15 cellular contexts compared by ENCODE assay signal in the genomic region with DNA sequence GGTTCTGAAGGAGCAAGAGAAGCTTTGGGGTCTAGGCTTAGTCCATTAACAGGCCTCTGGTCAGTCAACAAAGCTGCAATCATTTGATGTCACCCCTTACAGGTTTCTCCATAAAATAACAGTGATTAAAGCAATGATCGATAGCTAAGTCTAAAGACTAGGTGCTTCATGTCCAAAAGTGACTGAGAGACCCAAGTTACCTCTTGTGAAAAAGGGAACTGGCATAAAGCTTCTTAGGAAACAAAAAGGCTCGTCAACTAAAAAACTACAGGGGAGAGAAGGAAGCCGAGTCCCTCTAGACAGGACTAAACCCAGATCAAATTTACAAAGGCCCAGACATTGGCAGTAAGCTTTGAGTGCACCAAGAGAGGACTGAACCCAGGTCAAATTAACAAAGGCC. TPM values are rescaled to one million over a fixed set of nuclear protein-coding genes. Genes with fewer than 3 reads are reported as not detected.
A peak's percentile ranks its signal among the peaks of the same experiment; 100 is the strongest.
DNase-seq lines count a peak whose midpoint lies in the region; ATAC-seq and TF ChIP-seq lines count a peak whose summit lies in the region.
"Had no signal": no experiment of that assay in that cellular context is flagged by ENCODE, and none has a peak within 500 bp of the region (broad histone marks: within the 10 kb centered on the region; RNA-seq: fewer than 3 reads in every experiment).

No MANE protein-coding gene starts in this region.

- H3K27me3 Mint-ChIP-seq in dendritic cell treated with granulocyte-macrophage colony-stimulating factor and Interleukin-4, amounts not matched to agents 40 ng/mL and 50 ng/mL, for 4 days: no peaks in the 10 kb centered on the region

- H3F3A ChIP-seq in Loucy (ENCODE audit: low read depth): no peaks in the 10 kb centered on the region

- H3K9me2 ChIP-seq in Loucy (replicated peaks; ENCODE audit: low read depth, low read length): no peaks in the 10 kb centered on the region

- H3K27ac ChIP-seq in heart left ventricle (peak overlapping the region in 10 of 12 donors; percentile 23 to 98 (median 94)), gastrocnemius medialis (peak overlapping the region; percentile 89 to 94 (median 92)), gastroesophageal sphincter (no peak overlapping the region)
- H3K27ac ChIP-seq: colonic mucosa, pancreas, WERI-Rb-1 had no signal

- TF ChIP-seq EP300 in gastroesophageal sphincter (IDR thresholded peaks at IDR 0.05): no peak

- peak overlapping the region; percentile 93 for H3K4me2 ChIP-seq in Loucy (ENCODE audit: low read depth, low read length, poor library complexity, severe bottlenecking)

- DNase-seq in heart left ventricle: no peak
- DNase-seq in Right ventricle myocardium superior: no peak
- DNase-seq in gastrocnemius medialis: no peak
- DNase-seq in NCI-H1105 treated with DMSO at 0.1 percent for 48 hours (lab: John Stamatoyannopoulos, UW): no peak
- DNase-seq: activated gamma-delta T cell treated with Interleukin-2 at 50 U/mL for 16 hours; colonic mucosa; left colon; NCI-H187 treated with DMSO at 0.1 percent for 48 hours; pancreas; stimulated activated CD4-positive, alpha-beta T cell treated with anti-CD3 and anti-CD28 coated beads, Interleukin-4, amount 100 ng/mL, for 1 hour; WERI-Rb-1 had no signal

- H3K27me3 ChIP-seq in heart left ventricle: no peaks in the 10 kb centered on the region
- no peaks in the 10 kb centered on the region for H3K27me3 ChIP-seq in Loucy (ENCODE audit: insufficient read depth, low read length, poor library complexity, severe bottlenecking)
- no peaks in the 10 kb centered on the region for H3K27me3 ChIP-seq in gastrocnemius medialis
- no peaks in the 10 kb centered on the region for H3K27me3 ChIP-seq in gastroesophageal sphincter
- H3K27me3 ChIP-seq: colonic mucosa, pancreas had no signal

- no peak for ATAC-seq in heart left ventricle
- no peak for ATAC-seq in Right ventricle myocardium superior (ENCODE audit: poor library complexity)
- ATAC-seq in gastrocnemius medialis: no peak
- ATAC-seq in GM21390 (IDR thresholded peaks at IDR 0.05; ENCODE audit: unreplicated experiment): no peak
- ATAC-seq in gastroesophageal sphincter: no peak
- ATAC-seq: left colon, pancreas had no signal

- H3K36me3 ChIP-seq in heart left ventricle (peaks cover 0 to 7% (median 0%) of the 10 kb centered on the region in 9 donors), Loucy (ENCODE audit: insufficient read depth, low read length) (no peaks in the 10 kb centered on the region), gastrocnemius medialis (no peaks in the 10 kb centered on the region), gastroesophageal sphincter (peaks cover 0 to 3% of the 10 kb centered on the region in 2 donors)
- H3K36me3 ChIP-seq: colonic mucosa, pancreas had no signal

- intact Hi-C loops in heart left ventricle (cut with DNase I): no loop called here
- intact Hi-C loops in Right ventricle myocardium superior (cut with DNase I): no loop called here
- intact Hi-C loops in dendritic cell treated with granulocyte-macrophage colony-stimulating factor and Interleukin-4, amounts not matched to agents 40 ng/mL and 50 ng/mL, for 4 days (cut with micrococcal nuclease): no loop called here
- intact Hi-C loops in gastrocnemius medialis (cut with DNase I; ENCODE audit: low total_unique reads): no loop called here

- WGBS in heart left ventricle, 4 donors: 66 to 79% (median 70%) methylated on average over 3 of the region's 3 CpGs
- 70 to 100% methylated on average over 2 of the region's 3 CpGs for WGBS in gastroesophageal sphincter (ENCODE audit: low coverage in 1 of 2), 2 donors

- H3K9me3 ChIP-seq in heart left ventricle (no peaks in the 10 kb centered on the region), Loucy (ENCODE audit: insufficient read depth, low read depth, low read length) (no peaks in the 10 kb centered on the region), gastrocnemius medialis (no peaks in the 10 kb centered on the region), gastroesophageal sphincter (no peaks in the 10 kb centered on the region)
- H3K9me3 ChIP-seq: colonic mucosa, pancreas had no signal

- H3K79me2 ChIP-seq in Loucy (ENCODE audit: insufficient read depth, low read length): peaks cover 90% of the 10 kb centered on the region

- H4K20me1 ChIP-seq in Loucy (ENCODE audit: insufficient read depth, low read length, poor library complexity, severe bottlenecking): peaks cover 40% of the 10 kb centered on the region

- H3K9me3 Mint-ChIP-seq in dendritic cell treated with granulocyte-macrophage colony-stimulating factor and Interleukin-4, amounts not matched to agents 40 ng/mL and 50 ng/mL, for 4 days: no peaks in the 10 kb centered on the region

- H3K4me1 ChIP-seq in heart left ventricle (peaks cover 0 to 78% (median 42%) of the 10 kb centered on the region in 12 donors), Loucy (ENCODE audit: insufficient read depth, low read length, poor library complexity, severe bottlenecking) (peaks cover 58% of the 10 kb centered on the region), gastrocnemius medialis (peaks cover 76 to 85% of the 10 kb centered on the region in 2 donors), gastroesophageal sphincter (peaks cover 3 to 83% (median 26%) of the 10 kb centered on the region in 3 donors)

- H3K4me3 Mint-ChIP-seq in dendritic cell treated with granulocyte-macrophage colony-stimulating factor and Interleukin-4, amounts not matched to agents 40 ng/mL and 50 ng/mL, for 4 days: no peak overlapping the region

- H3K36me3 Mint-ChIP-seq in dendritic cell treated with granulocyte-macrophage colony-stimulating factor and Interleukin-4, amounts not matched to agents 40 ng/mL and 50 ng/mL, for 4 days (ENCODE audit: low read depth): peaks cover 33% of the 10 kb centered on the region

- peaks cover 49% of the 10 kb centered on the region for H3K4me1 Mint-ChIP-seq in dendritic cell treated with granulocyte-macrophage colony-stimulating factor and Interleukin-4, amounts not matched to agents 40 ng/mL and 50 ng/mL, for 4 days (ENCODE audit: low read depth)

- peak overlapping the region in 4 of 12 donors; percentile 95 to 98 (median 98) for H3K4me3 ChIP-seq in heart left ventricle
- peak overlapping the region; percentile 93 for H3K4me3 ChIP-seq in Loucy (ENCODE audit: low read length, poor library complexity, severe bottlenecking)
- no peak overlapping the region for H3K4me3 ChIP-seq in gastrocnemius medialis
- H3K4me3 ChIP-seq in gastroesophageal sphincter: no peak overlapping the region
- H3K4me3 ChIP-seq: colonic mucosa had no signal

- H3K27ac Mint-ChIP-seq in dendritic cell treated with granulocyte-macrophage colony-stimulating factor and Interleukin-4, amounts not matched to agents 40 ng/mL and 50 ng/mL, for 4 days: peak overlapping the region; percentile 49

- H3K9ac ChIP-seq in Loucy (ENCODE audit: low read depth, low read length, poor library complexity, severe bottlenecking): peak overlapping the region; percentile 74

- H2AFZ ChIP-seq in Loucy (ENCODE audit: low read length): no peak overlapping the region

- TF ChIP-seq CTCF in heart left ventricle (IDR thresholded peaks at IDR 0.05) (no peak), Loucy (conservative IDR thresholded peaks at IDR 0.05; ENCODE audit: low read length) (no peak), gastrocnemius medialis (IDR thresholded peaks at IDR 0.05 in 4 of 5, conservative IDR thresholded peaks at IDR 0.05 in 1 of 5) (no peak), gastroesophageal sphincter (IDR thresholded peaks at IDR 0.05) (no peak)

- TF ChIP-seq POLR2A in heart left ventricle (IDR thresholded peaks at IDR 0.05): no peak
- no peak for TF ChIP-seq POLR2A in gastrocnemius medialis (IDR thresholded peaks at IDR 0.05)
- no peak for TF ChIP-seq POLR2A in gastroesophageal sphincter (IDR thresholded peaks at IDR 0.05)

- in situ Hi-C loops in gastrocnemius medialis (cut with MboI; ENCODE audit: low sequenced_read_pairs in 4 of 4): no loop called here

RNA-seq across cellular contexts. Expression of gene DCUN1D2, which starts 2.2 kb away (rescaled TPM):
- total RNA-seq in heart left ventricle: 100 to 1,000 TPM in 7 of 9 donors, 10 to 100 TPM in 2; 95.4 to 247 (median 159) TPM
- polyA plus RNA-seq in heart left ventricle: 10 to 100 TPM; 68.7 to 83.9 TPM
- total RNA-seq in Right ventricle myocardium superior: 196 TPM
- 10 to 100 TPM; 45.1 to 63.6 (median 56.0) TPM for total RNA-seq in gastrocnemius medialis
- total RNA-seq in gastroesophageal sphincter: 10 to 100 TPM; 12.3 to 20.2 (median 17.3) TPM

RNA-seq across cellular contexts. Expression of gene ADPRHL1, which starts 35.0 kb away (rescaled TPM):
- 100 to 1,000 TPM; 329 to 774 (median 572) TPM for total RNA-seq in heart left ventricle
- 100 to 1,000 TPM; 160 to 252 TPM for polyA plus RNA-seq in heart left ventricle
- total RNA-seq in Right ventricle myocardium superior: 506 TPM
- 100 to 1,000 TPM; 224 to 354 (median 295) TPM for total RNA-seq in gastrocnemius medialis
- 10 to 100 TPM in 1 of 4 donors, 1 to 10 TPM in 3; 4.7 to 33.8 (median 8.9) TPM for total RNA-seq in gastroesophageal sphincter

Comparison
In these comparisons a context has a peak if more than half of its experiments do, and no peak if none do; other contexts are left out.
1. H3K27ac ChIP-seq: peak in heart left ventricle (10 of 12) and gastrocnemius medialis (4 of 4); none in gastroesophageal sphincter (0 of 4).
2. RNA of gene ADPRHL1, which starts 35.0 kb away (total RNA-seq): 329 to 774 TPM in heart left ventricle, 506 TPM in Right ventricle myocardium superior (single experiment) and 224 to 354 TPM in gastrocnemius medialis; 4.7 to 33.8 TPM in gastroesophageal sphincter; every median in the first group is over 4 times any median in the second.